Comparison of ENCODE assay signal across 26 cellular contexts in genomic region chr1:87897486-87897885, GRCh38.
"Had no signal": no experiment of that assay in that cellular context is flagged by ENCODE, and none has a peak within 500 bp of the region (broad histone marks: within the 10 kb centered on the region; RNA-seq: fewer than 3 reads in every experiment).

No MANE protein-coding gene starts in this region.

- H3K36me3 Mint-ChIP-seq: activated naive CD4-positive, alpha-beta T cell treated with anti-CD3 and anti-CD28 coated beads, Interleukin-2, amount 50 U/mL, for 24 hours had no signal

- H3K27me3 ChIP-seq: body of pancreas, Peyer's patch, SJCRH30 had no signal

- H3K4me3 ChIP-seq: body of pancreas, Peyer's patch, SJCRH30 had no signal

- DNase-seq: activated CD4-positive, alpha-beta T cell treated with anti-CD3 and anti-CD28 coated beads for 48 hours; activated CD4-positive, alpha-beta T cell treated with anti-CD3 and anti-CD28 coated beads, Interleukin-2, amount 50 U/mL, for 4 hours; activated CD4-positive, CD25-positive, alpha-beta regulatory T cell treated with anti-CD3 and anti-CD28 coated beads, Interleukin-2, amount 50 U/mL, for 72 hours; activated CD8-positive, alpha-beta memory T cell treated with anti-CD3 and anti-CD28 coated beads, Interleukin-2, amount 50 U/mL, for 48 hours; activated CD8-positive, alpha-beta T cell treated with anti-CD3 and anti-CD28 coated beads, Interleukin-2, amount 10 ng/mL, durations not matched to agents 7 days and 5 days; activated naive CD4-positive, alpha-beta T cell; activated T-cell treated with anti-CD3 and anti-CD28 coated beads, Interleukin-2, amount 50 U/mL, for 1 hour; aorta; body of pancreas; central memory CD4-positive, alpha-beta T cell; Karpas-422; MM.1S; NCI-H1105; NCI-H1436; NCI-H1694 treated with DMSO at 0.1 percent for 48 hours; NCI-H2029 treated with DMSO at 0.1 percent for 48 hours; NCI-H446; NCI-H526 treated with DMSO at 0.1 percent for 48 hours; Peyer's patch; Right ventricle myocardium superior had no signal

- H3K27ac Mint-ChIP-seq: activated CD8-positive, alpha-beta T cell treated with anti-CD3 and anti-CD28 coated beads, Interleukin-2, amount 10 ng/mL, durations not matched to agents 7 days and 5 days; activated naive CD4-positive, alpha-beta T cell treated with anti-CD3 and anti-CD28 coated beads, Interleukin-2, amount 50 U/mL, for 24 hours; T-helper 1 cell treated with Interleukin-12 subunit alpha and Interleukin-12 subunit beta and Interleukin-4 antibody, amounts not matched to agents 30 μg/mL and 1 μg/mL, for 36 hours; WTC11 had no signal

- H3K4me3 Mint-ChIP-seq: activated CD8-positive, alpha-beta T cell treated with anti-CD3 and anti-CD28 coated beads, Interleukin-2, amount 10 ng/mL, durations not matched to agents 7 days and 5 days; activated naive CD4-positive, alpha-beta T cell treated with anti-CD3 and anti-CD28 coated beads, Interleukin-2, amount 50 U/mL, for 24 hours; T-helper 1 cell treated with Interleukin-12 subunit alpha and Interleukin-12 subunit beta and Interleukin-4 antibody, amounts not matched to agents 30 μg/mL and 1 μg/mL, for 36 hours; WTC11 had no signal

- H3K9me3 Mint-ChIP-seq: activated naive CD4-positive, alpha-beta T cell treated with anti-CD3 and anti-CD28 coated beads, Interleukin-2, amount 50 U/mL, for 24 hours; T-helper 1 cell treated with Interleukin-12 subunit alpha and Interleukin-12 subunit beta and Interleukin-4 antibody, amounts not matched to agents 30 μg/mL and 1 μg/mL, for 36 hours; WTC11 had no signal

- H3K4me1 Mint-ChIP-seq: activated naive CD4-positive, alpha-beta T cell treated with anti-CD3 and anti-CD28 coated beads, Interleukin-2, amount 50 U/mL, for 24 hours had no signal

- H3K27me3 Mint-ChIP-seq: activated naive CD4-positive, alpha-beta T cell treated with anti-CD3 and anti-CD28 coated beads, Interleukin-2, amount 50 U/mL, for 24 hours had no signal

- H3K27ac ChIP-seq: body of pancreas, Peyer's patch, RWPE1, SJCRH30 had no signal

- H3K9me3 ChIP-seq: body of pancreas, Peyer's patch, SJCRH30 had no signal

- H3K36me3 ChIP-seq: Peyer's patch, SJCRH30 had no signal

- H3K4me1 ChIP-seq: body of pancreas, Peyer's patch, SJCRH30 had no signal

- FAIRE-seq: bronchial epithelial cell had no signal
